ENCODE assay signal across 17 cellular contexts in genomic region chr9:137555179-137555578, GRCh38.
"Had no signal": no experiment of that assay in that cellular context is flagged by ENCODE, and none has a peak within 500 bp of the region (broad histone marks: within the 10 kb centered on the region; RNA-seq: fewer than 3 reads in every experiment).

No MANE protein-coding gene starts in this region.

- ATAC-seq: activated CD4-positive, CD25-positive, alpha-beta regulatory T cell treated with anti-CD3 and anti-CD28 coated beads, Interleukin-2, amount 50 U/mL, for 24 hours; activated CD8-positive, alpha-beta T cell treated with anti-CD3 and anti-CD28 coated beads, Interleukin-2, amount 10 ng/mL, durations not matched to agents 7 days and 5 days; left lung; psoas muscle had no signal

- H3K9me3 ChIP-seq: left lung, ovary, psoas muscle, right lobe of liver had no signal

- H3K4me2 ChIP-seq: neural progenitor cell had no signal

- H3K27me3 ChIP-seq: brain microvascular endothelial cell, left lung, neural progenitor cell, ovary, right lobe of liver had no signal

- H3K4me3 ChIP-seq: coronary artery, left lung, neural progenitor cell, ovary, psoas muscle, right lobe of liver had no signal

- H3K27ac Mint-ChIP-seq: activated CD4-positive, alpha-beta T cell treated with anti-CD3 and anti-CD28 coated beads, Interleukin-2, amount 10 ng/mL, durations not matched to agents 7 days and 5 days; activated CD8-positive, alpha-beta T cell treated with anti-CD3 and anti-CD28 coated beads, Interleukin-2, amount 10 ng/mL, durations not matched to agents 7 days and 5 days; activated naive CD8-positive, alpha-beta T cell; neural progenitor cell had no signal

- H3K36me3 ChIP-seq: neural progenitor cell, ovary had no signal

- H3K9ac ChIP-seq: neural progenitor cell had no signal

- H3K4me3 Mint-ChIP-seq: activated CD4-positive, alpha-beta T cell treated with anti-CD3 and anti-CD28 coated beads, Interleukin-2, amount 10 ng/mL, durations not matched to agents 7 days and 5 days; activated CD8-positive, alpha-beta T cell treated with anti-CD3 and anti-CD28 coated beads, Interleukin-2, amount 10 ng/mL, durations not matched to agents 7 days and 5 days; activated naive CD8-positive, alpha-beta T cell; neural progenitor cell had no signal

- H3K9me3 Mint-ChIP-seq: activated CD4-positive, alpha-beta T cell treated with anti-CD3 and anti-CD28 coated beads, Interleukin-2, amount 10 ng/mL, durations not matched to agents 7 days and 5 days; naive B cell; neural progenitor cell had no signal

- DNase-seq: activated CD4-positive, alpha-beta T cell treated with anti-CD3 and anti-CD28 coated beads, Interleukin-2, amount 10 ng/mL, durations not matched to agents 7 days and 5 days; activated CD8-positive, alpha-beta T cell treated with anti-CD3 and anti-CD28 coated beads, Interleukin-2, amount 10 ng/mL, durations not matched to agents 7 days and 5 days; brain microvascular endothelial cell; head of caudate nucleus; left lung; naive B cell; ovary; psoas muscle; right lobe of liver; small intestine; stimulated activated CD4-positive, alpha-beta T cell treated with anti-CD3 and anti-CD28 coated beads, Interleukin-15, amount 100 ng/mL, for 24 hours; stimulated activated CD4-positive, alpha-beta T cell treated with anti-CD3 and anti-CD28 coated beads, Interleukin-2, amount 100 ng/mL, for 48 hours had no signal

- FAIRE-seq: frontal cortex, small intestine had no signal

- H2AFZ ChIP-seq: neural progenitor cell had no signal

- H3K27me3 Mint-ChIP-seq: activated CD4-positive, alpha-beta T cell treated with anti-CD3 and anti-CD28 coated beads, Interleukin-2, amount 10 ng/mL, durations not matched to agents 7 days and 5 days; activated naive CD8-positive, alpha-beta T cell; naive B cell had no signal

- H3K27ac ChIP-seq: brain microvascular endothelial cell, coronary artery, left lung, neural progenitor cell, ovary, psoas muscle, right lobe of liver had no signal

- H3K4me1 ChIP-seq: neural progenitor cell had no signal
